In genomic region chr12:88628856-88629509, GRCh38 we compare ENCODE assay signal across 27 cellular contexts. TPM values are rescaled to one million over a fixed set of nuclear protein-coding genes. Genes with fewer than 3 reads are reported as not detected.
A peak's percentile ranks its signal among the peaks of the same experiment; 100 is the strongest.
DNase-seq lines count a peak whose midpoint lies in the region; ATAC-seq and TF ChIP-seq lines count a peak whose summit lies in the region.
"Had no signal": no experiment of that assay in that cellular context is flagged by ENCODE, and none has a peak within 500 bp of the region (broad histone marks: within the 10 kb centered on the region; RNA-seq: fewer than 3 reads in every experiment).

No MANE protein-coding gene starts in this region.

- no peaks in the 10 kb centered on the region for H3K4me1 ChIP-seq in left ventricle myocardium inferior
- H3K4me1 ChIP-seq: BLaER1, right lobe of liver had no signal

- peak overlapping the region; percentile 27 for H3K27ac Mint-ChIP-seq in nephron progenitor cell
- H3K27ac Mint-ChIP-seq: activated CD4-positive, alpha-beta memory T cell treated with anti-CD3 and anti-CD28 coated beads for 36 hours; activated naive CD4-positive, alpha-beta T cell treated with anti-CD3 and anti-CD28 coated beads, Interleukin-2, amount 50 U/mL, for 72 hours; activated T-helper 2 cell treated with anti-CD3 and anti-CD28 coated beads, Interferon-gamma antibody, Interleukin-2, Interleukin-4, amounts not matched to agents 10 μg/mL and 5 μg/mL and 100 μg/mL, durations not matched to agents 14 hours and 24 hours and 36 hours; stimulated activated naive B cell treated with anti-CD40 and anti-IgM and Interleukin-4, amounts not matched to agents 10 μg/mL and 1 μg/mL and 100 μg/mL, for 72 hours had no signal

- no peak overlapping the region for H3K4me3 ChIP-seq in left ventricle myocardium inferior
- H3K4me3 ChIP-seq: BLaER1, coronary artery, lung, ovary, right lobe of liver, thoracic aorta had no signal

- H3K4me3 Mint-ChIP-seq in nephron progenitor cell: no peak overlapping the region
- no peak overlapping the region for H3K4me3 Mint-ChIP-seq in activated T-cell treated with anti-CD3 and anti-CD28 coated beads, Interleukin-2, amount 50 U/mL, for 4 hours
- H3K4me3 Mint-ChIP-seq: activated CD4-positive, alpha-beta memory T cell treated with anti-CD3 and anti-CD28 coated beads for 36 hours; stimulated activated naive B cell treated with anti-CD40 and anti-IgM and Interleukin-4, amounts not matched to agents 10 μg/mL and 1 μg/mL and 100 μg/mL, for 72 hours had no signal

- intact Hi-C loops in left cardiac atrium (cut with DNase I): no loop called here
- intact Hi-C loops in left ventricle myocardium inferior (cut with micrococcal nuclease): no loop called here

- H3K27me3 ChIP-seq in left ventricle myocardium inferior (ENCODE audit: low read depth): no peaks in the 10 kb centered on the region
- H3K27me3 ChIP-seq: BLaER1, ovary, right lobe of liver had no signal

- no peak overlapping the region for H3K27ac ChIP-seq in left ventricle myocardium inferior (replicated peaks)
- H3K27ac ChIP-seq: BLaER1, coronary artery, ovary, right lobe of liver, thoracic aorta had no signal

- H3K9me3 ChIP-seq in left ventricle myocardium inferior (replicated peaks): no peaks in the 10 kb centered on the region
- H3K9me3 ChIP-seq: BLaER1, ovary, right lobe of liver, thoracic aorta had no signal

- no peaks in the 10 kb centered on the region for H3K9me3 Mint-ChIP-seq in nephron progenitor cell
- H3K9me3 Mint-ChIP-seq in activated T-cell treated with anti-CD3 and anti-CD28 coated beads, Interleukin-2, amount 50 U/mL, for 4 hours: no peaks in the 10 kb centered on the region
- H3K9me3 Mint-ChIP-seq: activated CD4-positive, alpha-beta memory T cell treated with anti-CD3 and anti-CD28 coated beads for 36 hours; activated naive CD4-positive, alpha-beta T cell treated with anti-CD3 and anti-CD28 coated beads, Interleukin-2, amount 50 U/mL, for 72 hours; activated T-helper 2 cell treated with anti-CD3 and anti-CD28 coated beads, Interferon-gamma antibody, Interleukin-2, Interleukin-4, amounts not matched to agents 10 μg/mL and 5 μg/mL and 100 μg/mL, durations not matched to agents 14 hours and 24 hours and 36 hours; stimulated activated naive B cell treated with anti-CD40 and anti-IgM and Interleukin-4, amounts not matched to agents 10 μg/mL and 1 μg/mL and 100 μg/mL, for 72 hours had no signal

- DNase-seq in left cardiac atrium: no peak
- DNase-seq in left ventricle myocardium inferior: no peak
- peak; percentile 46 for DNase-seq in fibroblast of peridontal ligament (ENCODE audit: extremely low read depth)
- DNase-seq in nephron progenitor cell: no peak
- DNase-seq in activated T-cell treated with anti-CD3 and anti-CD28 coated beads, Interleukin-2, amount 50 U/mL, for 4 hours: no peak
- DNase-seq in NCI-H1930 (lab: John Stamatoyannopoulos, UW): no peak
- DNase-seq in T1000 (lab: John Stamatoyannopoulos, UW): no peak
- DNase-seq: activated CD4-positive, alpha-beta memory T cell treated with anti-CD3 and anti-CD28 coated beads for 36 hours; activated CD8-positive, alpha-beta memory T cell treated with anti-CD3 and anti-CD28 coated beads, Interleukin-2, amount 50 U/mL, for 48 hours; DMS53; effector memory CD4-positive, alpha-beta T cell; islet precursor cell; NCI-H187; NCI-H526; ovary; right lobe of liver; stimulated activated CD4-positive, alpha-beta T cell treated with anti-CD3 and anti-CD28 coated beads, Interleukin-4, amount 100 ng/mL, for 4 hours; stimulated activated naive B cell treated with anti-CD40 and anti-IgM and Interleukin-4, amounts not matched to agents 10 μg/mL and 1 μg/mL and 100 μg/mL, for 72 hours had no signal

- H3K27me3 Mint-ChIP-seq in nephron progenitor cell (ENCODE audit: low read depth, poor library complexity): peaks cover 3% of the 10 kb centered on the region
- H3K27me3 Mint-ChIP-seq in activated T-cell treated with anti-CD3 and anti-CD28 coated beads, Interleukin-2, amount 50 U/mL, for 4 hours (ENCODE audit: low read depth): no peaks in the 10 kb centered on the region
- H3K27me3 Mint-ChIP-seq: activated CD4-positive, alpha-beta memory T cell treated with anti-CD3 and anti-CD28 coated beads for 36 hours; stimulated activated naive B cell treated with anti-CD40 and anti-IgM and Interleukin-4, amounts not matched to agents 10 μg/mL and 1 μg/mL and 100 μg/mL, for 72 hours had no signal

- ATAC-seq in left cardiac atrium (peak; percentile 50 to 53), GM19467 (IDR thresholded peaks at IDR 0.05; ENCODE audit: unreplicated experiment) (no peak)
- no peak for ATAC-seq in activated T-cell treated with anti-CD3 and anti-CD28 coated beads, Interleukin-2, amount 50 U/mL, for 4 hours
- ATAC-seq: activated CD4-positive, CD25-positive, alpha-beta regulatory T cell treated with anti-CD3 and anti-CD28 coated beads, Interleukin-2, amount 50 U/mL, for 24 hours; activated naive CD4-positive, alpha-beta T cell treated with anti-CD3 and anti-CD28 coated beads, Interleukin-2, amount 50 U/mL, for 72 hours; right lobe of liver; stimulated activated naive B cell treated with anti-CD40 and anti-IgM and Interleukin-4, amounts not matched to agents 10 μg/mL and 1 μg/mL and 100 μg/mL, for 72 hours had no signal

- TF ChIP-seq CTCF in left ventricle myocardium inferior (IDR thresholded peaks at IDR 0.05; ENCODE audit: borderline replicate concordance) (no peak), nephron progenitor cell (IDR thresholded peaks at IDR 0.05) (no peak)

- H3K36me3 Mint-ChIP-seq in nephron progenitor cell (ENCODE audit: low read depth): no peaks in the 10 kb centered on the region
- H3K36me3 Mint-ChIP-seq in activated T-cell treated with anti-CD3 and anti-CD28 coated beads, Interleukin-2, amount 50 U/mL, for 4 hours (ENCODE audit: insufficient read depth): no peaks in the 10 kb centered on the region
- H3K36me3 Mint-ChIP-seq: activated CD4-positive, alpha-beta memory T cell treated with anti-CD3 and anti-CD28 coated beads for 36 hours; activated naive CD4-positive, alpha-beta T cell treated with anti-CD3 and anti-CD28 coated beads, Interleukin-2, amount 50 U/mL, for 72 hours; stimulated activated naive B cell treated with anti-CD40 and anti-IgM and Interleukin-4, amounts not matched to agents 10 μg/mL and 1 μg/mL and 100 μg/mL, for 72 hours had no signal

- H3K36me3 ChIP-seq in left ventricle myocardium inferior: no peaks in the 10 kb centered on the region
- H3K36me3 ChIP-seq: BLaER1, ovary, right lobe of liver, thoracic aorta had no signal

- no peaks in the 10 kb centered on the region for H3K4me1 Mint-ChIP-seq in nephron progenitor cell
- H3K4me1 Mint-ChIP-seq in activated T-cell treated with anti-CD3 and anti-CD28 coated beads, Interleukin-2, amount 50 U/mL, for 4 hours (ENCODE audit: low read depth): no peaks in the 10 kb centered on the region
- H3K4me1 Mint-ChIP-seq: stimulated activated naive B cell treated with anti-CD40 and anti-IgM and Interleukin-4, amounts not matched to agents 10 μg/mL and 1 μg/mL and 100 μg/mL, for 72 hours had no signal

RNA-seq across cellular contexts. Expression of gene KITLG, which starts 48.7 kb away (rescaled TPM):
- 10 to 100 TPM; 12.0 to 16.7 TPM for total RNA-seq in left cardiac atrium
- total RNA-seq in left ventricle myocardium inferior: 8.6 TPM
- total RNA-seq in activated T-cell treated with anti-CD3 and anti-CD28 coated beads, Interleukin-2, amount 50 U/mL, for 4 hours: under 1 TPM; 0.18 to 0.45 (median 0.38) TPM
- total RNA-seq: activated naive CD4-positive, alpha-beta T cell treated with anti-CD3 and anti-CD28 coated beads, Interleukin-2, amount 50 U/mL, for 72 hours; T-helper 1 cell treated with Interleukin-12 subunit alpha and Interleukin-12 subunit beta and Interleukin-4 antibody, amounts not matched to agents 30 ng/mL and 1 ng/mL, for 36 hours had no signal

Comparison
In these comparisons a context has a peak if more than half of its experiments do, and no peak if none do; other contexts are left out.
1. ATAC-seq: peak in left cardiac atrium (2 of 2); none in activated T-cell treated with anti-CD3 and anti-CD28 coated beads, Interleukin-2, amount 50 U/mL, for 4 hours (0 of 2) and GM19467 (single experiment).